ENCODE assay signal across 10 cellular contexts in genomic region chr11:115222863-115223530, GRCh38.
DNase-seq lines count a peak whose midpoint lies in the region; ATAC-seq and TF ChIP-seq lines count a peak whose summit lies in the region.
"Had no signal": no experiment of that assay in that cellular context is flagged by ENCODE, and none has a peak within 500 bp of the region (broad histone marks: within the 10 kb centered on the region; RNA-seq: fewer than 3 reads in every experiment).

No MANE protein-coding gene starts in this region.

- no peaks in the 10 kb centered on the region for H3K27me3 ChIP-seq in breast epithelium
- H3K27me3 ChIP-seq in MG63 = no peaks in the 10 kb centered on the region
- H3K27me3 ChIP-seq: ascending aorta had no signal

- TF ChIP-seq CTCF in MCF 10A (IDR thresholded peaks at IDR 0.05; ENCODE audit: unreplicated experiment) = no peak
- TF ChIP-seq CTCF in breast epithelium (IDR thresholded peaks at IDR 0.05) = no peak
- TF ChIP-seq CTCF in activated B cell treated with CpG ODN at 0.5 μM for 24 hours (IDR thresholded peaks at IDR 0.05) = no peak
- TF ChIP-seq CTCF in coronary artery (IDR thresholded peaks at IDR 0.05) = no peak

- H3K36me3 Mint-ChIP-seq in MCF 10A (ENCODE audit: insufficient read depth, unreplicated experiment) (no peaks in the 10 kb centered on the region), activated B cell treated with CpG ODN at 0.5 μM for 24 hours (ENCODE audit: low read depth) (no peaks in the 10 kb centered on the region)

- POLR2A ChIA-PET in MCF 10A (lab: Yijun Ruan, JAX) (interaction anchor here (0.6 to 1.3 kb wide), 2 partner anchors 16 to 24 kb away, joined by 3 to 4 read pairs; no protein-coding TSS in a partner anchor), activated B cell treated with CpG ODN at 0.5 μM for 24 hours (lab: Charles Lee) (no interaction called here)

- no peaks in the 10 kb centered on the region for H3K4me1 ChIP-seq in breast epithelium
- H3K4me1 ChIP-seq: ascending aorta had no signal

- H3K9me3 ChIP-seq in breast epithelium = no peaks in the 10 kb centered on the region
- no peaks in the 10 kb centered on the region for H3K9me3 ChIP-seq in MG63
- H3K9me3 ChIP-seq: ascending aorta had no signal

- H3K4me3 Mint-ChIP-seq in MCF 10A (ENCODE audit: unreplicated experiment) (no peak overlapping the region), activated B cell treated with CpG ODN at 0.5 μM for 24 hours (no peak overlapping the region)

- ATAC-seq in HG03064 (IDR thresholded peaks at IDR 0.05; ENCODE audit: low read depth, unreplicated experiment) (peak; percentile 30), activated B cell treated with CpG ODN at 0.5 μM for 24 hours (ENCODE audit: low read depth) (peak; percentile 23)
- ATAC-seq: SK-N-SH treated with all-trans-retinoic acid at 6 μM for 48 hours had no signal

- intact Hi-C loops in MCF 10A (cut with micrococcal nuclease) = loop anchor here (10.0 kb wide), 1 partner anchor 928 kb away; the partner anchor contains the start of gene NNMT
- intact Hi-C loops in breast epithelium (cut with DNase I; ENCODE audit: low total_unique reads) = no loop called here
- intact Hi-C loops in activated B cell treated with CpG ODN at 0.5 μM for 24 hours (cut with micrococcal nuclease) = loop anchor here (1.0 to 5.0 kb wide), 2 partner anchors 97 to 704 kb away; no protein-coding TSS in a partner anchor

- no peak for TF ChIP-seq POLR2A in breast epithelium (IDR thresholded peaks at IDR 0.05)

- CTCF ChIA-PET in MCF 10A (lab: Yijun Ruan, JAX) (interaction anchor here (0.7 to 1.2 kb wide), 2 partner anchors 53 to 505 kb away, joined by 3 read pairs; no protein-coding TSS in a partner anchor), activated B cell treated with CpG ODN at 0.5 μM for 24 hours (lab: Charles Lee) (no interaction called here)

- H3K4me1 Mint-ChIP-seq in MCF 10A (ENCODE audit: insufficient read depth, unreplicated experiment) (peaks cover 28% of the 10 kb centered on the region), activated B cell treated with CpG ODN at 0.5 μM for 24 hours (peaks cover 17% of the 10 kb centered on the region)

- peak overlapping the region; percentile 85 for H3K27ac Mint-ChIP-seq in MCF 10A (ENCODE audit: low read depth, unreplicated experiment)
- peak overlapping the region; percentile 61 for H3K27ac Mint-ChIP-seq in activated B cell treated with CpG ODN at 0.5 μM for 24 hours

- no peak overlapping the region for H3K4me3 ChIP-seq in breast epithelium
- H3K4me3 ChIP-seq in coronary artery = no peak overlapping the region
- no peak overlapping the region for H3K4me3 ChIP-seq in MG63
- H3K4me3 ChIP-seq: ascending aorta had no signal

- H3K27ac ChIP-seq in breast epithelium (no peak overlapping the region), coronary artery (no peak overlapping the region)
- H3K27ac ChIP-seq: ascending aorta had no signal

- H3K9me3 Mint-ChIP-seq in MCF 10A (ENCODE audit: unreplicated experiment) = no peaks in the 10 kb centered on the region
- no peaks in the 10 kb centered on the region for H3K9me3 Mint-ChIP-seq in activated B cell treated with CpG ODN at 0.5 μM for 24 hours

- H3K27me3 Mint-ChIP-seq in MCF 10A (ENCODE audit: insufficient read depth, unreplicated experiment) (no peaks in the 10 kb centered on the region), activated B cell treated with CpG ODN at 0.5 μM for 24 hours (no peaks in the 10 kb centered on the region)

- no peak for DNase-seq in MCF 10A (ENCODE audit: unreplicated experiment)
- DNase-seq in breast epithelium (ENCODE audit: low spot score in 2 of 2) = no peak
- no peak for DNase-seq in activated B cell treated with CpG ODN at 0.5 μM for 24 hours
- DNase-seq in activated effector memory CD4-positive, alpha-beta T cell treated with Interleukin-2 at 50 U/mL for 16 hours = no peak
- DNase-seq in H4 (ENCODE audit: low spot score) = no peak
- DNase-seq in coronary artery (ENCODE audit: low spot score) = no peak
- DNase-seq in MG63 = no peak

- TSS peak; percentile 82 for BruUV-seq in MCF 10A (replicated peaks; lab: Mats Ljungman, UMichigan)

- H3K36me3 ChIP-seq in breast epithelium (no peaks in the 10 kb centered on the region), MG63 (peaks cover 7% of the 10 kb centered on the region)
- H3K36me3 ChIP-seq: ascending aorta had no signal
